ENCODE assay signal across 8 cellular contexts in the genomic region with DNA sequence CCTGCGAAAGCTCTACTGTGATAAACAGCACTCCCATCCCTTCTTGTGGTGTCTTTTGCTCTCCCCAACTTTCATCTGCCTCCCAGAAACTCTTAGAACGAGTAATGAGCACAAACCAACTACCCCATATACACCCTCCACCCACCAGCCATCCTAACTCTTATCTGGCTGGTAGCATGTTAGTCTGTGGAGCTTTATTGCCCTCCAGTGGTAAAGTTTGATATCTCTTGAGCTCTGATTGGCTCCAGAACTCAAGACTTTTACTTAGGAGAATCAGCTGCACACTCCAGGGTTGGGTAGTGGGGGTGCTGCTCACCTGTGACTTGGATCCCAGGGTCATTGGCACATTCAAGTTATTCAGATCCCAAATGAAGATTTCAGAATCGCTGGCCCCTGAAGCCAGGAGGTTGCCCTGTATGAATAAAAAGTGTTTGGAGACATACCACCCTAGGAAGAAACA. TPM values are rescaled to one million over a fixed set of nuclear protein-coding genes. Genes with fewer than 3 reads are reported as not detected.
DNase-seq lines count a peak whose midpoint lies in the region; ATAC-seq and TF ChIP-seq lines count a peak whose summit lies in the region.

No MANE protein-coding gene starts in this region.

- CTCF ChIA-PET in MCF 10A (lab: Yijun Ruan, JAX), result interaction anchor here (0.6 to 4.3 kb wide), 22 partner anchors 9 to 497 kb away, joined by 3 to 35 read pairs (median 4); no protein-coding TSS in a partner anchor

- H3K4me1 Mint-ChIP-seq in MCF 10A (ENCODE audit: insufficient read depth, unreplicated experiment) (no peaks in the 10 kb centered on the region), T-helper 17 cell (peaks cover 55% of the 10 kb centered on the region), chondrocyte (ENCODE audit: low read depth) (peaks cover 14% of the 10 kb centered on the region), naive B cell (no peaks in the 10 kb centered on the region)

- TF ChIP-seq POLR2A in breast epithelium (IDR thresholded peaks at IDR 0.05), result no peak

- intact Hi-C loops in MCF 10A (cut with micrococcal nuclease), result loop anchor here (1.0 kb wide), 4 partner anchors 75 to 205 kb away; no protein-coding TSS in a partner anchor
- intact Hi-C loops in breast epithelium (cut with DNase I; ENCODE audit: low total_unique reads), result no loop called here
- intact Hi-C loops in posterior cingulate gyrus (cut with DNase I), result no loop called here

- H3K27me3 ChIP-seq in breast epithelium, result no peaks in the 10 kb centered on the region

- no peaks in the 10 kb centered on the region for H3K9me3 Mint-ChIP-seq in MCF 10A (ENCODE audit: unreplicated experiment)
- no peaks in the 10 kb centered on the region for H3K9me3 Mint-ChIP-seq in chondrocyte (ENCODE audit: low read depth)
- H3K9me3 Mint-ChIP-seq in naive B cell, result peaks cover 0 to 1% (median 0%) of the 10 kb centered on the region in 7 donors

- no peak overlapping the region for H3K27ac ChIP-seq in breast epithelium

- no peaks in the 10 kb centered on the region for H3K27me3 Mint-ChIP-seq in MCF 10A (ENCODE audit: insufficient read depth, unreplicated experiment)
- no peaks in the 10 kb centered on the region for H3K27me3 Mint-ChIP-seq in T-helper 17 cell
- no peaks in the 10 kb centered on the region for H3K27me3 Mint-ChIP-seq in chondrocyte (ENCODE audit: low read depth)
- H3K27me3 Mint-ChIP-seq in naive B cell, result no peaks in the 10 kb centered on the region

- in situ Hi-C loops in KBM-7 (cut with MboI; ENCODE audit: low pct_unique_long_range_greater_than_20kb, low sequenced_read_pairs), result loop anchor here (25.0 kb wide), 1 partner anchor 171 kb away; the partner anchor contains the start of genes PKD2L1 and SCD

- H3K4me3 Mint-ChIP-seq in MCF 10A (ENCODE audit: unreplicated experiment), result no peak overlapping the region
- H3K4me3 Mint-ChIP-seq in T-helper 17 cell, result peak overlapping the region; percentile 84
- H3K4me3 Mint-ChIP-seq in chondrocyte (ENCODE audit: unreplicated experiment), result no peak overlapping the region
- H3K4me3 Mint-ChIP-seq in naive B cell, result no peak overlapping the region

- peak; percentile 59 for DNase-seq in MCF 10A (ENCODE audit: unreplicated experiment)
- no peak for DNase-seq in breast epithelium (ENCODE audit: low spot score in 2 of 2)
- peak; percentile 76 for DNase-seq in KBM-7
- DNase-seq in T-helper 17 cell, result no peak
- DNase-seq in chondrocyte (ENCODE audit: low spot score), result no peak
- peak; percentile 12 for DNase-seq in naive B cell
- DNase-seq in posterior cingulate gyrus, result no peak
- no peak for DNase-seq in hippocampal formation (lab: John Stamatoyannopoulos, UW)

- no peaks in the 10 kb centered on the region for H3K36me3 ChIP-seq in breast epithelium

- H3K27ac Mint-ChIP-seq in MCF 10A (ENCODE audit: low read depth, unreplicated experiment) (no peak overlapping the region), T-helper 17 cell (peak overlapping the region; percentile 90), chondrocyte (ENCODE audit: unreplicated experiment) (no peak overlapping the region), naive B cell (peak overlapping the region in 1 of 6 donors; percentile 82)

- H3K9me3 ChIP-seq in breast epithelium (no peaks in the 10 kb centered on the region), T-helper 17 cell (ENCODE audit: control insufficient read depth, low read length, poor library complexity, severe bottlenecking) (no peaks in the 10 kb centered on the region)

- H3K36me3 Mint-ChIP-seq in MCF 10A (ENCODE audit: insufficient read depth, unreplicated experiment) (peaks cover 11% of the 10 kb centered on the region), T-helper 17 cell (ENCODE audit: low read depth) (peaks cover 15% of the 10 kb centered on the region), chondrocyte (ENCODE audit: low read depth) (peaks cover 12% of the 10 kb centered on the region), naive B cell (peaks cover 11 to 25% of the 10 kb centered on the region in 2 donors)

- TF ChIP-seq CTCF in MCF 10A (IDR thresholded peaks at IDR 0.05; ENCODE audit: unreplicated experiment) (peak; percentile 62), breast epithelium (IDR thresholded peaks at IDR 0.05) (no peak), chondrocyte (IDR thresholded peaks at IDR 0.05) (peak; percentile 86)

- POLR2A ChIA-PET in MCF 10A (lab: Yijun Ruan, JAX), result interaction anchor here (0.8 to 1.2 kb wide), 2 partner anchors 9 to 26 kb away, joined by 3 to 4 read pairs; no protein-coding TSS in a partner anchor

- no TSS peak for BruUV-seq in MCF 10A (replicated peaks; lab: Mats Ljungman, UMichigan)

- ATAC-seq in T-helper 17 cell, result peak; percentile 54
- peak; percentile 60 to 65 for ATAC-seq in naive B cell (ENCODE audit: low read depth in 2 of 2)

- no peaks in the 10 kb centered on the region for H3K4me1 ChIP-seq in breast epithelium

- no peak overlapping the region for H3K4me3 ChIP-seq in breast epithelium

RNA-seq across cellular contexts. Expression of gene SEC31B, which starts 10.9 kb away (rescaled TPM):
- total RNA-seq in MCF 10A (2022), result 10.6 and 14.0 TPM in 2 replicates
- 10 to 100 TPM in 2 of 3 donors, 1 to 10 TPM in 1; 9.8 to 18.1 (median 12.1) TPM for total RNA-seq in breast epithelium
- total RNA-seq in T-helper 17 cell, result 10 to 100 TPM; 70.3 to 73.5 TPM
- 8.5 to 12.4 TPM (median 8.9 TPM) in 3 replicates for total RNA-seq in chondrocyte
- polyA plus RNA-seq in naive B cell (ENCODE audit: low read depth in 6 of 6), result 1 to 10 TPM in 2 of 6 donors, under 1 TPM in 3, not detected in 1; 0.55 to 1.6 (median 0.83) TPM

RNA-seq across cellular contexts. Expression of gene NDUFB8, which starts 20.9 kb away (rescaled TPM):
- total RNA-seq in MCF 10A (2022) (194 and 197 TPM in 2 replicates), breast epithelium (100 to 1,000 TPM; 143 to 148 (median 144) TPM), T-helper 17 cell (100 to 1,000 TPM; 142 to 159 TPM), chondrocyte (124 to 134 TPM (median 127 TPM) in 3 replicates)
- 100 to 1,000 TPM; 403 to 762 (median 428) TPM for polyA plus RNA-seq in naive B cell (ENCODE audit: low read depth in 6 of 6)

RNA-seq across cellular contexts. Expression of gene HIF1AN, which starts 27.0 kb away (rescaled TPM):
- total RNA-seq in MCF 10A (2022) (40.1 and 41.0 TPM in 2 replicates), breast epithelium (10 to 100 TPM; 11.4 to 20.6 (median 15.4) TPM), T-helper 17 cell (10 to 100 TPM; 38.8 to 45.9 TPM), chondrocyte (39.2 to 50.8 TPM (median 43.1 TPM) in 3 replicates)
- 10 to 100 TPM; 23.2 to 36.1 (median 29.3) TPM for polyA plus RNA-seq in naive B cell (ENCODE audit: low read depth in 6 of 6)

RNA-seq across cellular contexts. Expression of gene WNT8B, which starts 45.9 kb away (rescaled TPM):
- total RNA-seq in MCF 10A (2022) (not detected in 2 replicates), breast epithelium (not detected), T-helper 17 cell (not detected), chondrocyte (not detected in 3 replicates)
- polyA plus RNA-seq in naive B cell (ENCODE audit: low read depth in 6 of 6), result under 1 TPM in 1 of 6 donors, not detected in 5; 0.17 TPM

Comparison
In these comparisons a context has a peak if more than half of its experiments do, and no peak if none do; other contexts are left out.
1. DNase-seq: peak in MCF 10A (single experiment), KBM-7 (single experiment) and naive B cell (single experiment); none in breast epithelium (0 of 2), T-helper 17 cell (0 of 3), chondrocyte (single experiment), posterior cingulate gyrus (0 of 10) and hippocampal formation (0 of 2).
2. CTCF ChIP-seq: peak in MCF 10A (single experiment) and chondrocyte (single experiment); none in breast epithelium (0 of 3).